10 cellular contexts compared by ENCODE assay signal in genomic region chrX:140034916-140035315, GRCh38.
DNase-seq lines count a peak whose midpoint lies in the region; ATAC-seq and TF ChIP-seq lines count a peak whose summit lies in the region.
"Had no signal": no experiment of that assay in that cellular context is flagged by ENCODE, and none has a peak within 500 bp of the region (broad histone marks: within the 10 kb centered on the region; RNA-seq: fewer than 3 reads in every experiment).

No MANE protein-coding gene starts in this region.

- no peak overlapping the region for H3K4me3 Mint-ChIP-seq in HFFc6
- no peak overlapping the region for H3K4me3 Mint-ChIP-seq in activated CD4-positive, alpha-beta memory T cell treated with anti-CD3 and anti-CD28 coated beads, Interleukin-2, amount 10 ng/mL, durations not matched to agents 7 days and 5 days

- POLR2A ChIA-PET in activated CD4-positive, alpha-beta memory T cell treated with anti-CD3 and anti-CD28 coated beads, Interleukin-2, amount 10 ng/mL, durations not matched to agents 7 days and 5 days (lab: Charles Lee): no interaction called here

- no peak overlapping the region for H3K27ac Mint-ChIP-seq in HFFc6
- no peak overlapping the region for H3K27ac Mint-ChIP-seq in activated CD4-positive, alpha-beta memory T cell treated with anti-CD3 and anti-CD28 coated beads, Interleukin-2, amount 10 ng/mL, durations not matched to agents 7 days and 5 days

- no peaks in the 10 kb centered on the region for H3K4me1 Mint-ChIP-seq in HFFc6 (ENCODE audit: low read depth)
- H3K4me1 Mint-ChIP-seq in activated CD4-positive, alpha-beta memory T cell treated with anti-CD3 and anti-CD28 coated beads, Interleukin-2, amount 10 ng/mL, durations not matched to agents 7 days and 5 days: no peaks in the 10 kb centered on the region

- CTCF ChIA-PET in activated CD4-positive, alpha-beta memory T cell treated with anti-CD3 and anti-CD28 coated beads, Interleukin-2, amount 10 ng/mL, durations not matched to agents 7 days and 5 days (lab: Charles Lee): no interaction called here

- in situ Hi-C loops in SK-MEL-5 (cut with HindIII; ENCODE audit: low pct_unique_long_range_greater_than_20kb, low sequenced_read_pairs): no loop called here

- H3K27me3 Mint-ChIP-seq in HFFc6 (ENCODE audit: insufficient read depth): no peaks in the 10 kb centered on the region; the same call in 1 of the 2 replicates
- H3K27me3 Mint-ChIP-seq in activated CD4-positive, alpha-beta memory T cell treated with anti-CD3 and anti-CD28 coated beads, Interleukin-2, amount 10 ng/mL, durations not matched to agents 7 days and 5 days: no peaks in the 10 kb centered on the region

- DNase-seq in DMS 273 treated with DMSO at 0.1 percent for 48 hours (lab: John Stamatoyannopoulos, UW) (peak; percentile 9), HFFc6 (no peak), SK-MEL-5 (ENCODE audit: low read depth, low spot score) (peak; percentile 29), iPS-NIHi11 (ENCODE audit: low spot score) (peak; percentile 8), NCI-H1694 (lab: John Stamatoyannopoulos, UW) (no peak), HT-29 (ENCODE audit: low spot score) (no peak)
- DNase-seq in stimulated activated naive CD8-positive, alpha-beta T cell treated with anti-CD3 and anti-CD28 coated beads, Interleukin-15, Interleukin-2, amounts not matched to agents 100 U/mL and 50 U/mL, for 24 hours: no peak
- DNase-seq in activated CD4-positive, alpha-beta memory T cell treated with anti-CD3 and anti-CD28 coated beads, Interleukin-2, amount 10 ng/mL, durations not matched to agents 7 days and 5 days: no peak
- DNase-seq: left lung had no signal

- TF ChIP-seq CTCF in HFFc6 (IDR thresholded peaks at IDR 0.05): peak; percentile 47; the same call in 1 of the 2 replicates

- no peaks in the 10 kb centered on the region for H3K9me3 Mint-ChIP-seq in HFFc6
- H3K9me3 Mint-ChIP-seq in activated CD4-positive, alpha-beta memory T cell treated with anti-CD3 and anti-CD28 coated beads, Interleukin-2, amount 10 ng/mL, durations not matched to agents 7 days and 5 days: no peaks in the 10 kb centered on the region

- no peak for ATAC-seq in stimulated activated naive CD8-positive, alpha-beta T cell treated with anti-CD3 and anti-CD28 coated beads, Interleukin-15, Interleukin-2, amounts not matched to agents 100 U/mL and 50 U/mL, for 24 hours
- ATAC-seq: left lung, Right ventricle myocardium inferior had no signal

- H3K36me3 Mint-ChIP-seq in HFFc6 (ENCODE audit: low read depth): no peaks in the 10 kb centered on the region
- H3K36me3 Mint-ChIP-seq in activated CD4-positive, alpha-beta memory T cell treated with anti-CD3 and anti-CD28 coated beads, Interleukin-2, amount 10 ng/mL, durations not matched to agents 7 days and 5 days (ENCODE audit: low read depth): no peaks in the 10 kb centered on the region

Comparison
In these comparisons a context has a peak if more than half of its experiments do, and no peak if none do; other contexts are left out.
1. DNase-seq: peak in DMS 273 treated with DMSO at 0.1 percent for 48 hours (single experiment), SK-MEL-5 (single experiment) and iPS-NIHi11 (single experiment); none in HFFc6 (single experiment), NCI-H1694 (single experiment), HT-29 (single experiment), stimulated activated naive CD8-positive, alpha-beta T cell treated with anti-CD3 and anti-CD28 coated beads, Interleukin-15, Interleukin-2, amounts not matched to agents 100 U/mL and 50 U/mL, for 24 hours (single experiment) and activated CD4-positive, alpha-beta memory T cell treated with anti-CD3 and anti-CD28 coated beads, Interleukin-2, amount 10 ng/mL, durations not matched to agents 7 days and 5 days (single experiment).